ENCODE assay signal across 1 cellular context in genomic region chr3:136861890-136862610, GRCh38.
TF ChIP-seq lines count a peak whose summit lies in the region.

NCK1 (plus strand) TSS chr3:136862208; CDS start chr3:136928002, 65,794 bp downstream.

TF ChIP-seq in HepG2, 621 proteins besides CTCF, POLR2A, EP300 and RAD21 (continued from another document and continues in another):
- TF ChIP-seq ZNF512B (CRISPR knock-in tag; IDR thresholded peaks at IDR 0.05; ENCODE audit: borderline replicate concordance) (peak; percentile 67; the same call in 1 of the 2 replicates), ZNF260 (CRISPR knock-in tag; IDR thresholded peaks at IDR 0.05; ENCODE audit: borderline replicate concordance, low read depth) (no peak), ZBTB3 (CRISPR knock-in tag; IDR thresholded peaks at IDR 0.05; ENCODE audit: borderline replicate concordance, low read depth) (no peak), ZNF33A (CRISPR knock-in tag; IDR thresholded peaks at IDR 0.05; ENCODE audit: borderline replicate concordance) (peak; percentile 83; the same call in 1 of the 2 replicates), RFXAP (CRISPR knock-in tag; IDR thresholded peaks at IDR 0.05; ENCODE audit: borderline replicate concordance) (0 out of 2 replicates have a peak, but pooled peaks have one; percentile 71), ZNF44 (CRISPR knock-in tag; IDR thresholded peaks at IDR 0.05) (peak; percentile 83; the same call in 1 of the 2 replicates), ZNF564 (CRISPR knock-in tag; IDR thresholded peaks at IDR 0.05) (0 out of 2 replicates have a peak, but pooled peaks have one; percentile 92), ZNF7 (CRISPR knock-in tag; IDR thresholded peaks at IDR 0.05) (no peak), ZNF143 (CRISPR knock-in tag; IDR thresholded peaks at IDR 0.05) (no peak), ZNF879 (CRISPR knock-in tag; IDR thresholded peaks at IDR 0.05) (peak; percentile 49; the same call in 1 of the 2 replicates), NFRKB (IDR thresholded peaks at IDR 0.05) (no peak), ZEB1 (IDR thresholded peaks at IDR 0.05; ENCODE audit: insufficient replicate concordance, low read depth) (peak; percentile 47), ZFP41 (CRISPR knock-in tag; IDR thresholded peaks at IDR 0.05; ENCODE audit: borderline replicate concordance) (no peak), ZFP36L1 (CRISPR knock-in tag; IDR thresholded peaks at IDR 0.05) (peak; percentile 14; the same call in 1 of the 2 replicates), KDM6A (CRISPR knock-in tag; IDR thresholded peaks at IDR 0.05; ENCODE audit: low read depth) (no peak), ZNF414 (CRISPR knock-in tag; IDR thresholded peaks at IDR 0.05) (peak; percentile 44; the same call in 1 of the 2 replicates), ZBTB38 (CRISPR knock-in tag; IDR thresholded peaks at IDR 0.05) (peak; percentile 91), ZNF331 (CRISPR knock-in tag; IDR thresholded peaks at IDR 0.05) (peak; percentile 49), ZNF678 (CRISPR knock-in tag; IDR thresholded peaks at IDR 0.05) (peak; percentile 59; the same call in 1 of the 2 replicates), ELF4 (CRISPR knock-in tag; IDR thresholded peaks at IDR 0.05; ENCODE audit: borderline replicate concordance) (no peak), PAWR (CRISPR knock-in tag; IDR thresholded peaks at IDR 0.05; ENCODE audit: borderline replicate concordance) (no peak), SMAD3 (CRISPR knock-in tag; IDR thresholded peaks at IDR 0.05) (no peak), IRF9 (CRISPR knock-in tag; IDR thresholded peaks at IDR 0.05; ENCODE audit: borderline replicate concordance) (peak; percentile 94), ZC3H4 (CRISPR knock-in tag; IDR thresholded peaks at IDR 0.05; ENCODE audit: borderline replicate concordance) (no peak), ZFAT (CRISPR knock-in tag; conservative IDR thresholded peaks at IDR 0.05) (no peak), ZNF264 (CRISPR knock-in tag; IDR thresholded peaks at IDR 0.05) (0 out of 2 replicates have a peak, but pooled peaks have one; percentile 6), ZBTB1 (CRISPR knock-in tag; IDR thresholded peaks at IDR 0.05; ENCODE audit: borderline replicate concordance) (no peak), ZBTB10 (CRISPR knock-in tag; IDR thresholded peaks at IDR 0.05; ENCODE audit: borderline replicate concordance) (peak; percentile 46; the same call in 1 of the 2 replicates), IRF1 (CRISPR knock-in tag; IDR thresholded peaks at IDR 0.05; ENCODE audit: low read depth) (peak; percentile 69; the same call in 1 of the 2 replicates), ZNF749 (CRISPR knock-in tag; IDR thresholded peaks at IDR 0.05; ENCODE audit: borderline replicate concordance) (peak; percentile 17; the same call in 1 of the 2 replicates), PHF21A (CRISPR knock-in tag; IDR thresholded peaks at IDR 0.05) (no peak; the same call in 1 of the 2 replicates), ZNF562 (CRISPR knock-in tag; IDR thresholded peaks at IDR 0.05; ENCODE audit: borderline replicate concordance) (no peak), MTA3 (CRISPR knock-in tag; IDR thresholded peaks at IDR 0.05) (no peak), TOE1 (CRISPR knock-in tag; IDR thresholded peaks at IDR 0.05) (no peak), ZNF766 (CRISPR knock-in tag; IDR thresholded peaks at IDR 0.05; ENCODE audit: borderline replicate concordance) (no peak; the same call in 1 of the 2 replicates), ZFP91 (CRISPR knock-in tag; IDR thresholded peaks at IDR 0.05; ENCODE audit: borderline replicate concordance) (peak; percentile 96), ZNF589 (CRISPR knock-in tag; conservative IDR thresholded peaks at IDR 0.05) (0 out of 2 replicates have a peak, but pooled peaks have one; percentile 57), BRD4 (CRISPR knock-in tag; IDR thresholded peaks at IDR 0.05) (peak; percentile 78), KLF16 (CRISPR knock-in tag; IDR thresholded peaks at IDR 0.05) (peak in 1 of 2 experiments; percentile 90; a peak in 2 of 4 replicates), RARG (CRISPR knock-in tag; IDR thresholded peaks at IDR 0.05; ENCODE audit: low read depth) (peak; percentile 84; the same call in 1 of the 2 replicates), SP2 (CRISPR knock-in tag; IDR thresholded peaks at IDR 0.05) (peak; percentile 95), NCOA1 (CRISPR knock-in tag; IDR thresholded peaks at IDR 0.05) (peak; percentile 80), BATF2 (CRISPR knock-in tag; IDR thresholded peaks at IDR 0.05) (peak; percentile 85), SMAD9 (CRISPR knock-in tag; IDR thresholded peaks at IDR 0.05) (no peak), ZNF891 (CRISPR knock-in tag; IDR thresholded peaks at IDR 0.05) (0 out of 2 replicates have a peak, but pooled peaks have one; percentile 34), ZNF225 (CRISPR knock-in tag; IDR thresholded peaks at IDR 0.05) (no peak), FOXK2 (IDR thresholded peaks at IDR 0.05) (no peak), PRMT3 (CRISPR knock-in tag; IDR thresholded peaks at IDR 0.05; ENCODE audit: borderline replicate concordance, low read depth) (0 out of 2 replicates have a peak, but pooled peaks have one; percentile 79), MIER3 (CRISPR knock-in tag; IDR thresholded peaks at IDR 0.05; ENCODE audit: borderline replicate concordance) (no peak; the same call in 1 of the 2 replicates), ZNF275 (CRISPR knock-in tag; IDR thresholded peaks at IDR 0.05; ENCODE audit: borderline replicate concordance) (peak; percentile 22; the same call in 1 of the 2 replicates), ZFP62 (CRISPR knock-in tag; IDR thresholded peaks at IDR 0.05) (no peak), NFKBIZ (CRISPR knock-in tag; IDR thresholded peaks at IDR 0.05) (peak; percentile 61), HINFP (CRISPR knock-in tag; IDR thresholded peaks at IDR 0.05; ENCODE audit: low read depth) (peak; percentile 83), FOXM1 (CRISPR knock-in tag; IDR thresholded peaks at IDR 0.05) (no peak), DR1 (CRISPR knock-in tag; IDR thresholded peaks at IDR 0.05) (peak; percentile 72; the same call in 1 of the 2 replicates), SNAPC2 (CRISPR knock-in tag; IDR thresholded peaks at IDR 0.05) (peak; percentile 91), HNRNPUL1 (IDR thresholded peaks at IDR 0.05; ENCODE audit: low read depth, low read length) (no peak), RXRA (CRISPR knock-in tag; IDR thresholded peaks at IDR 0.05) (peak; percentile 75; the same call in 1 of the 2 replicates), FOXP1 (IDR thresholded peaks at IDR 0.05) (no peak), FOXP1 (CRISPR knock-in tag; IDR thresholded peaks at IDR 0.05) (no peak), ZNF431 (CRISPR knock-in tag; IDR thresholded peaks at IDR 0.05; ENCODE audit: borderline replicate concordance, low read depth) (peak; percentile 90), ONECUT2 (CRISPR knock-in tag; IDR thresholded peaks at IDR 0.05) (no peak)
